15 cellular contexts compared by ENCODE assay signal in genomic region chr18:9771977-9772660, GRCh38.
DNase-seq lines count a peak whose midpoint lies in the region; ATAC-seq and TF ChIP-seq lines count a peak whose summit lies in the region.
"Had no signal": no experiment of that assay in that cellular context is flagged by ENCODE, and none has a peak within 500 bp of the region (broad histone marks: within the 10 kb centered on the region; RNA-seq: fewer than 3 reads in every experiment).

No MANE protein-coding gene starts in this region.

- 93% methylated on average over 5 of the region's 14 CpGs; no CpG with 5 or more reads in 1 of the 2 experiments for WGBS in IMR-90 (ENCODE audit: extremely low coverage in 2 of 2, insufficient read length in 1 of 2), 2 experiments
- WGBS in testis, 2 donors = 68 to 74% methylated on average over 14 of the region's 14 CpGs

- H3K4me1 Mint-ChIP-seq in WTC11 = peaks cover 34% of the 10 kb centered on the region

- no peaks in the 10 kb centered on the region for H3K36me3 Mint-ChIP-seq in WTC11
- H3K36me3 Mint-ChIP-seq: naive thymus-derived CD8-positive, alpha-beta T cell; T-cell had no signal

- H2BK5ac ChIP-seq in IMR-90 (ENCODE audit: low read depth, low read length, poor library complexity, severe bottlenecking) = no peak overlapping the region

- no peak overlapping the region for H3K18ac ChIP-seq in IMR-90 (ENCODE audit: low read depth, low read length)

- ATAC-seq in IMR-90 (ENCODE audit: low read depth) = no peak
- ATAC-seq in WTC11 = no peak

- H3K4me1 ChIP-seq in IMR-90 (ENCODE audit: control insufficient read depth, insufficient read depth, low read length) = no peaks in the 10 kb centered on the region
- H3K4me1 ChIP-seq in testis = peaks cover 21% of the 10 kb centered on the region
- H3K4me1 ChIP-seq: BLaER1 had no signal

- H3K36me3 ChIP-seq in IMR-90 (ENCODE audit: control insufficient read depth, insufficient read depth, low read length) (peaks cover 2% of the 10 kb centered on the region; the same call in 1 of the 2 replicates), testis (ENCODE audit: low read depth, missing control alignments) (no peaks in the 10 kb centered on the region)
- H3K36me3 ChIP-seq: BLaER1 had no signal

- H2BK120ac ChIP-seq in IMR-90 (ENCODE audit: low read depth, low read length) = no peak overlapping the region

- no peak for TF ChIP-seq POLR2A in IMR-90 (IDR thresholded peaks at IDR 0.05; ENCODE audit: low read depth, low read length)
- no peak for TF ChIP-seq POLR2A in testis (IDR thresholded peaks at IDR 0.05)

- no peak overlapping the region for H2BK15ac ChIP-seq in IMR-90 (ENCODE audit: low read depth, low read length)

- H4K20me1 ChIP-seq in IMR-90 (ENCODE audit: insufficient read depth, low read length) = peaks cover 23% of the 10 kb centered on the region
- H4K20me1 ChIP-seq: BLaER1 had no signal

- no peak overlapping the region for H2AFZ ChIP-seq in IMR-90 (replicated peaks; ENCODE audit: low read length, poor library complexity)
- H2AFZ ChIP-seq: PC-9 had no signal

- H3K79me1 ChIP-seq in IMR-90 (ENCODE audit: low read depth in 1 of 2, low read length in 2 of 2) = peaks cover 34 to 45% of the 10 kb centered on the region in 2 experiments

- H2AK9ac ChIP-seq in IMR-90 (replicated peaks; ENCODE audit: low read depth, low read length, poor library complexity) = no peak overlapping the region

- H3K56ac ChIP-seq in IMR-90 (ENCODE audit: extremely low read depth, insufficient read depth, low read length) = no peak overlapping the region

- in situ Hi-C loops in IMR-90 (cut with MboI; ENCODE audit: low sequenced_read_pairs) = no loop called here

- intact Hi-C loops in IMR-90 (cut with micrococcal nuclease) (loop anchor here (2.0 to 5.0 kb wide), 2 partner anchors 159 to 195 kb away; no protein-coding TSS in a partner anchor), testis (cut with DNase I; ENCODE audit: low total_unique reads) (no loop called here)

- no peak overlapping the region for H4K91ac ChIP-seq in IMR-90 (ENCODE audit: insufficient read depth, low read depth, low read length)

- no peak overlapping the region for H2BK20ac ChIP-seq in IMR-90 (ENCODE audit: low read depth, low read length)

- H3K4me3 ChIP-seq in IMR-90 (ENCODE audit: insufficient read depth, low read depth, low read length) (no peak overlapping the region), testis (no peak overlapping the region)
- H3K4me3 ChIP-seq: BLaER1, PC-9 had no signal

- peak overlapping the region; percentile 37 for H2AK5ac ChIP-seq in IMR-90 (ENCODE audit: low read depth, low read length)

- H3K23ac ChIP-seq in IMR-90 (ENCODE audit: low read depth, low read length) = no peak overlapping the region

- H4K8ac ChIP-seq in IMR-90 (ENCODE audit: low read depth in 2 of 2, low read length in 2 of 2) = no peak overlapping the region; a peak in 1 of 4 replicates

- no peaks in the 10 kb centered on the region for H3K27me3 ChIP-seq in IMR-90 (ENCODE audit: control insufficient read depth, insufficient read depth, low read length)
- no peaks in the 10 kb centered on the region for H3K27me3 ChIP-seq in testis
- H3K27me3 ChIP-seq: BLaER1 had no signal

- H3K4me3 Mint-ChIP-seq in WTC11 = no peak overlapping the region
- H3K4me3 Mint-ChIP-seq: naive thymus-derived CD8-positive, alpha-beta T cell; T-cell; type B pancreatic cell had no signal

- TF ChIP-seq CTCF in IMR-90 (conservative IDR thresholded peaks at IDR 0.05; ENCODE audit: low read depth, low read length) (no peak), WTC11 (IDR thresholded peaks at IDR 0.05) (no peak), testis (IDR thresholded peaks at IDR 0.05) (no peak)

- no peak overlapping the region for H4K5ac ChIP-seq in IMR-90 (ENCODE audit: low read depth, low read length)

- BruUV-seq in IMR-90 (replicated peaks; lab: Mats Ljungman, UMichigan) = no TSS peak

- H3K27ac ChIP-seq in IMR-90 (ENCODE audit: insufficient read depth, low read length) (no peak overlapping the region), testis (peak overlapping the region; percentile 5 to 36)
- H3K27ac ChIP-seq: BLaER1, PC-9 had no signal

- no peaks in the 10 kb centered on the region for H3K27me3 Mint-ChIP-seq in WTC11 (ENCODE audit: low read depth)
- H3K27me3 Mint-ChIP-seq: activated B cell treated with CpG ODN at 0.5 μM for 24 hours, type B pancreatic cell had no signal

- CTCF ChIA-PET in IMR-90 (lab: Yijun Ruan, JAX) = no interaction called here
- CTCF ChIA-PET in WTC11 (lab: Charles Lee) = interaction anchor here (1.0 to 1.5 kb wide), 2 partner anchors 67 to 197 kb away, joined by 3 read pairs; no protein-coding TSS in a partner anchor

- POLR2A ChIA-PET in IMR-90 (lab: Charles Lee; ENCODE audit: unreplicated experiment) = no interaction called here
- POLR2A ChIA-PET in WTC11 (lab: Charles Lee) = no interaction called here

- no peak overlapping the region for H3K9ac ChIP-seq in IMR-90 (ENCODE audit: low read depth, low read length)
- H3K9ac ChIP-seq: BLaER1 had no signal

- no peak for DNase-seq in IMR-90
- no peak for DNase-seq in WTC11 (ENCODE audit: low spot score)
- peak; percentile 58 for DNase-seq in medulla oblongata (ENCODE audit: extremely low spot score)
- DNase-seq in testis = peak; percentile 52
- DNase-seq in activated T-cell treated with anti-CD3 and anti-CD28 coated beads, Interleukin-2, amount 50 U/mL, for 48 hours = no peak
- DNase-seq in DMS79 treated with DMSO at 0.1 percent for 48 hours (lab: John Stamatoyannopoulos, UW) = no peak
- no peak for DNase-seq in SW480 (ENCODE audit: low spot score)
- DNase-seq: activated gamma-delta T cell, cortex of kidney had no signal

- H3K4ac ChIP-seq in IMR-90 (ENCODE audit: low read depth, low read length) = no peak overlapping the region

- no peak for TF ChIP-seq RAD21 in IMR-90 (IDR thresholded peaks at IDR 0.05; ENCODE audit: low read length)

- dilution Hi-C loops in IMR-90 (cut with HindIII; ENCODE audit: low sequenced_read_pairs, unreplicated experiment) = no loop called here

- H3K14ac ChIP-seq in IMR-90 (replicated peaks; ENCODE audit: low read depth, low read length) = 0 out of 2 replicates have a peak overlapping the region, but pooled peaks have one; percentile 4

- H3K4me2 ChIP-seq in IMR-90 (ENCODE audit: low read depth, low read length) = no peak overlapping the region
- H3K4me2 ChIP-seq: BLaER1, PC-9 had no signal

- H3K9me3 ChIP-seq in IMR-90 (ENCODE audit: control insufficient read depth, insufficient read depth, low read length) (no peaks in the 10 kb centered on the region), testis (no peaks in the 10 kb centered on the region)

- peaks cover 8% of the 10 kb centered on the region; the same call in 1 of the 2 replicates for H3K9me1 ChIP-seq in IMR-90 (ENCODE audit: insufficient read depth, low read length)

- H3K27ac Mint-ChIP-seq in WTC11 = 0 out of 2 replicates have a peak overlapping the region, but pooled peaks have one; percentile 62
- H3K27ac Mint-ChIP-seq: activated B cell treated with CpG ODN at 0.5 μM for 24 hours, T-cell, type B pancreatic cell had no signal

- H3K9me3 Mint-ChIP-seq in WTC11 = peaks cover 7% of the 10 kb centered on the region; the same call in 1 of the 2 replicates
- H3K9me3 Mint-ChIP-seq: activated B cell treated with CpG ODN at 0.5 μM for 24 hours; naive thymus-derived CD8-positive, alpha-beta T cell; T-cell had no signal

TF ChIP-seq in IMR-90, 13 proteins besides CTCF, POLR2A, EP300 and RAD21:
- no peak for TF ChIP-seq CHD1 (IDR thresholded peaks at IDR 0.05; ENCODE audit: low read depth, low read length)
- no peak for TF ChIP-seq MAFK (IDR thresholded peaks at IDR 0.05; ENCODE audit: low read depth, low read length)
- no peak for TF ChIP-seq FOS (IDR thresholded peaks at IDR 0.05; ENCODE audit: low read depth, low read length)
- no peak for TF ChIP-seq BHLHE40 (IDR thresholded peaks at IDR 0.05; ENCODE audit: low read depth, low read length)
- TF ChIP-seq MXI1 (IDR thresholded peaks at IDR 0.05; ENCODE audit: borderline replicate concordance, low read depth, low read length) = no peak

TF ChIP-seq in WTC11, 78 proteins besides CTCF, POLR2A, EP300 and RAD21 (continues in another document):
- no peak for TF ChIP-seq ZNF423 (CRISPR knock-in tag; IDR thresholded peaks at IDR 0.05)
- no peak for TF ChIP-seq GRHL2 (CRISPR knock-in tag; IDR thresholded peaks at IDR 0.05; ENCODE audit: insufficient replicate concordance, severe bottlenecking)
- no peak for TF ChIP-seq MXD4 (CRISPR knock-in tag; IDR thresholded peaks at IDR 0.05; ENCODE audit: borderline replicate concordance)
- no peak for TF ChIP-seq SOX15 (CRISPR knock-in tag; IDR thresholded peaks at IDR 0.05)
- no peak for TF ChIP-seq ZNF219 (CRISPR knock-in tag; IDR thresholded peaks at IDR 0.05; ENCODE audit: borderline replicate concordance)
- TF ChIP-seq, protein P1, sequence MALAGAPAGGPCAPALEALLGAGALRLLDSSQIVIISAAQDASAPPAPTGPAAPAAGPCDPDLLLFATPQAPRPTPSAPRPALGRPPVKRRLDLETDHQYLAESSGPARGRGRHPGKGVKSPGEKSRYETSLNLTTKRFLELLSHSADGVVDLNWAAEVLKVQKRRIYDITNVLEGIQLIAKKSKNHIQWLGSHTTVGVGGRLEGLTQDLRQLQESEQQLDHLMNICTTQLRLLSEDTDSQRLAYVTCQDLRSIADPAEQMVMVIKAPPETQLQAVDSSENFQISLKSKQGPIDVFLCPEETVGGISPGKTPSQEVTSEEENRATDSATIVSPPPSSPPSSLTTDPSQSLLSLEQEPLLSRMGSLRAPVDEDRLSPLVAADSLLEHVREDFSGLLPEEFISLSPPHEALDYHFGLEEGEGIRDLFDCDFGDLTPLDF (CRISPR knock-in tag; IDR thresholded peaks at IDR 0.05) = no peak
- no peak for TF ChIP-seq CREM (CRISPR knock-in tag; IDR thresholded peaks at IDR 0.05)
- TF ChIP-seq STAT6 (CRISPR knock-in tag; conservative IDR thresholded peaks at IDR 0.05; ENCODE audit: low read depth) = no peak
- no peak for TF ChIP-seq TEAD1 (CRISPR knock-in tag; IDR thresholded peaks at IDR 0.05)

Comparison
In these comparisons a context has a peak if more than half of its experiments do, and no peak if none do; other contexts are left out.
1. DNase-seq: peak in medulla oblongata (single experiment) and testis (single experiment); none in IMR-90 (single experiment), WTC11 (single experiment), activated T-cell treated with anti-CD3 and anti-CD28 coated beads, Interleukin-2, amount 50 U/mL, for 48 hours (0 of 2), DMS79 treated with DMSO at 0.1 percent for 48 hours (single experiment) and SW480 (single experiment).